ENCODE assay signal across 23 cellular contexts in genomic region chr7:141190467-141190866, GRCh38.
"Had no signal": no experiment of that assay in that cellular context is flagged by ENCODE, and none has a peak within 500 bp of the region (broad histone marks: within the 10 kb centered on the region; RNA-seq: fewer than 3 reads in every experiment).

No MANE protein-coding gene starts in this region.

- ATAC-seq: Panc1, PC-3, T-cell had no signal

- H3K9me3 ChIP-seq: SK-N-SH had no signal

- H3K9ac ChIP-seq: SK-N-SH had no signal

- H3K27ac ChIP-seq: RWPE1 had no signal

- DNase-seq: KBM-7; NCI-H1092; NCI-H1105 treated with DMSO at 0.1 percent for 48 hours; NCI-H1417 treated with DMSO at 0.1 percent for 48 hours; NCI-H146; NCI-H1694 treated with DMSO at 0.1 percent for 48 hours; NCI-H1930; NCI-H2081 treated with DMSO at 0.1 percent for 48 hours; NCI-H2171; NCI-H226; NCI-H446; NCI-H510A; NCI-H524 treated with DMSO at 0.1 percent for 48 hours; NCI-H69; NCI-H774; NK-92 treated with Interleukin-12 subunit alpha and Interleukin-12 subunit beta, amount 100 ng/mL, for 24 hours; PC-3; SHP77; SK-N-SH; SW 1271; T-cell had no signal

- H3K4me2 ChIP-seq: SK-N-SH had no signal
